24 cellular contexts compared by ENCODE assay signal in the genomic region with DNA sequence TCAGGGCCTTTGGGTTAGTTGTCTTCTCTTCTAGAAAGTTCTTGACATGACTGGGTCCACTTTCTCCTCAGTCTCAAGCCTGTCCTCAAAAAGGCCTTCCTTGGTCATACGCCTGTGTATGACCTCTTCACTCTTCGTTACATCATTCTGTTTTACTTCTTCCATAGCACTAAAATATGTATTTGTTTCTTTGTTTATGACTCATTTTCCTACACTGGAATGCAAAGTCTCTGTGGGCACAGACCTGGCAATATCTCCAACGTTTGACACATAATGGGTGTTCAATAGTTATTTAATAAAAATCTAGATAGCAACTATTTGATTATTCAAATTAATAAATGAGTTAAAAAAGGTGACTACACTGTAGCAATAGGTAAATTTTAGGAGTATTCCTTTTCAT.
"Had no signal": no experiment of that assay in that cellular context is flagged by ENCODE, and none has a peak within 500 bp of the region (broad histone marks: within the 10 kb centered on the region; RNA-seq: fewer than 3 reads in every experiment).

No MANE protein-coding gene starts in this region.

- H3K27me3 ChIP-seq: esophagus squamous epithelium, hepatocyte, testis, tibial nerve, upper lobe of right lung, vagina had no signal

- H3K9ac ChIP-seq: parathyroid adenoma had no signal

- H3K36me3 Mint-ChIP-seq: naive B cell; stimulated activated naive B cell treated with anti-CD40 and anti-IgM and Interleukin-4, amounts not matched to agents 10 μg/mL and 1 μg/mL and 100 μg/mL, for 72 hours had no signal

- H3K9me3 ChIP-seq: prostate gland, testis, vagina had no signal

- H3K27ac ChIP-seq: esophagus squamous epithelium, hepatocyte, parathyroid adenoma, prostate gland, testis, tibial nerve, upper lobe of right lung, vagina had no signal

- H3K4me3 ChIP-seq: esophagus squamous epithelium, hepatocyte, lung, prostate gland, testis, tibial nerve, upper lobe of right lung, vagina had no signal

- H3K4me1 Mint-ChIP-seq: stimulated activated naive CD8-positive, alpha-beta T cell treated with anti-CD3 and anti-CD28 coated beads, Interleukin-15, amount 100 ng/mL, for 72 hours had no signal

- DNase-seq: effector memory CD8-positive, alpha-beta T cell; esophagus squamous epithelium; foreskin melanocyte; head of caudate nucleus; left colon; left ventricle myocardium superior; mesendoderm; naive B cell; occipital lobe; stimulated activated CD4-positive, alpha-beta T cell treated with anti-CD3 and anti-CD28 coated beads, Interleukin-15, amount 100 ng/mL, for 24 hours; stimulated activated CD4-positive, alpha-beta T cell treated with anti-CD3 and anti-CD28 coated beads, Interleukin-1b, Interleukin-23, amount 100 ng/mL, for 48 hours; stimulated activated CD4-positive, alpha-beta T cell treated with anti-CD3 and anti-CD28 coated beads, Interleukin-4, amount 100 ng/mL, for 4 hours; stimulated activated naive B cell treated with anti-CD40 and anti-IgM and Interleukin-4, amounts not matched to agents 10 μg/mL and 1 μg/mL and 100 μg/mL, for 72 hours; stimulated activated naive CD8-positive, alpha-beta T cell treated with anti-CD3 and anti-CD28 coated beads, Interleukin-15, amount 100 ng/mL, for 72 hours; testis; upper lobe of right lung had no signal

- H3K79me2 ChIP-seq: hepatocyte, parathyroid adenoma had no signal

- H3K4me2 ChIP-seq: hepatocyte had no signal

- H3K4me3 Mint-ChIP-seq: dendritic cell treated with granulocyte-macrophage colony-stimulating factor and Interleukin-4, amounts not matched to agents 40 ng/mL and 50 ng/mL, for 4 days; effector memory CD8-positive, alpha-beta T cell; naive B cell; nephron; stimulated activated naive B cell treated with anti-CD40 and anti-IgM and Interleukin-4, amounts not matched to agents 10 μg/mL and 1 μg/mL and 100 μg/mL, for 72 hours; stimulated activated naive CD8-positive, alpha-beta T cell treated with anti-CD3 and anti-CD28 coated beads, Interleukin-15, amount 100 ng/mL, for 72 hours had no signal

- H3K9me3 Mint-ChIP-seq: effector memory CD8-positive, alpha-beta T cell had no signal

- H3K36me3 ChIP-seq: esophagus squamous epithelium, prostate gland, tibial nerve, upper lobe of right lung, vagina had no signal

- H3K27me3 Mint-ChIP-seq: dendritic cell treated with granulocyte-macrophage colony-stimulating factor and Interleukin-4, amounts not matched to agents 40 ng/mL and 50 ng/mL, for 4 days; stimulated activated naive B cell treated with anti-CD40 and anti-IgM and Interleukin-4, amounts not matched to agents 10 μg/mL and 1 μg/mL and 100 μg/mL, for 72 hours; stimulated activated naive CD8-positive, alpha-beta T cell treated with anti-CD3 and anti-CD28 coated beads, Interleukin-15, amount 100 ng/mL, for 72 hours had no signal

- H2AFZ ChIP-seq: hepatocyte, parathyroid adenoma had no signal

- H3K4me1 ChIP-seq: parathyroid adenoma, prostate gland, testis, upper lobe of right lung had no signal

- H3K27ac Mint-ChIP-seq: dendritic cell treated with granulocyte-macrophage colony-stimulating factor and Interleukin-4, amounts not matched to agents 40 ng/mL and 50 ng/mL, for 4 days; effector memory CD8-positive, alpha-beta T cell; naive B cell; nephron; stimulated activated naive B cell treated with anti-CD40 and anti-IgM and Interleukin-4, amounts not matched to agents 10 μg/mL and 1 μg/mL and 100 μg/mL, for 72 hours; stimulated activated naive CD8-positive, alpha-beta T cell treated with anti-CD3 and anti-CD28 coated beads, Interleukin-15, amount 100 ng/mL, for 72 hours had no signal
